ENCODE assay signal across 1 cellular context in the genomic region with DNA sequence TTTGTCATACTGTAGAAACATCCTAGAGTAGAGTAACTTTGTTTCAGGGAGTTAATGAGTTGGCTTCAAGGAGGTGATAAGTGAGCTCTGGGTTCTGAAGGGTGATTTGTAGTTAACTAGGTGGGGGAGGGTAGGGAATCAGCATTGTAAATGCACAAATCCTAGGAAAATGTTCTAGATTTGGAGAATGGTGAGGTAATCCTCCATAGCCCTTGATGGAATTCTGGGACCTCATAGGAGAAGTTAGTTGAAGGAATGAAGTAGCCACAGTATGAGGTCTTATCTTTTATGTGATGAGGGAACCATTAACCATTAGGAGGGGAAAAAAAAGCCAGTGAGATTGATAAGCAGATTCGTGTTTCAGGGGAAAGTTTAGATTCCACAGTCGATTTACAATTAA.
A peak's percentile ranks its signal among the peaks of the same experiment; 100 is the strongest.
TF ChIP-seq lines count a peak whose summit lies in the region.

No MANE protein-coding gene starts in this region.

TF ChIP-seq in HEK293, 187 proteins besides CTCF, POLR2A, EP300 and RAD21 (continued from another document):
- TF ChIP-seq ATF2 (tag by site-specific recombination; IDR thresholded peaks at IDR 0.05; ENCODE audit: low read depth) (peak; percentile 83; the same call in 1 of the 2 replicates), ZNF112 (tag by site-specific recombination; IDR thresholded peaks at IDR 0.05) (no peak), ZNF223 (tag by site-specific recombination; IDR thresholded peaks at IDR 0.05) (no peak), ZSCAN30 (tag by site-specific recombination; IDR thresholded peaks at IDR 0.05) (peak; percentile 38; the same call in 1 of the 2 replicates), ZNF2 (tag by site-specific recombination; IDR thresholded peaks at IDR 0.05) (no peak), ZNF394 (tag by site-specific recombination; IDR thresholded peaks at IDR 0.05; ENCODE audit: borderline replicate concordance) (0 out of 2 replicates have a peak, but pooled peaks have one; percentile 18), KLF7 (tag by site-specific recombination; IDR thresholded peaks at IDR 0.05; ENCODE audit: borderline replicate concordance) (no peak), ZNF548 (tag by site-specific recombination; IDR thresholded peaks at IDR 0.05) (no peak), EGR2 (tag by site-specific recombination; IDR thresholded peaks at IDR 0.05; ENCODE audit: low read depth) (no peak), MZF1 (tag by site-specific recombination; IDR thresholded peaks at IDR 0.05; ENCODE audit: borderline replicate concordance) (0 out of 2 replicates have a peak, but pooled peaks have one; percentile 15), ZNF416 (tag by site-specific recombination; IDR thresholded peaks at IDR 0.05) (no peak), ZNF629 (tag by site-specific recombination; IDR thresholded peaks at IDR 0.05) (peak; percentile 56), ZNF121 (tag by site-specific recombination; IDR thresholded peaks at IDR 0.05) (no peak), ZNF768 (tag by site-specific recombination; IDR thresholded peaks at IDR 0.05) (no peak), ZXDB (tag by site-specific recombination; IDR thresholded peaks at IDR 0.05) (peak; percentile 68; the same call in 1 of the 2 replicates), SCRT2 (tag by site-specific recombination; IDR thresholded peaks at IDR 0.05) (no peak), ZNF843 (tag by site-specific recombination; IDR thresholded peaks at IDR 0.05) (peak; percentile 56), ZNF558 (tag by site-specific recombination; IDR thresholded peaks at IDR 0.05) (no peak), REST (tag by site-specific recombination; IDR thresholded peaks at IDR 0.05) (no peak), ZNF362 (tag by site-specific recombination; IDR thresholded peaks at IDR 0.05) (no peak), ZFP3 (tag by site-specific recombination; IDR thresholded peaks at IDR 0.05; ENCODE audit: low read depth) (no peak), SETDB1 (IDR thresholded peaks at IDR 0.05; ENCODE audit: insufficient read length, low read length) (no peak), IKZF3 (tag by site-specific recombination; IDR thresholded peaks at IDR 0.05) (peak; percentile 86), ZNF302 (tag by site-specific recombination; IDR thresholded peaks at IDR 0.05; ENCODE audit: low read depth) (no peak), ZNF341 (tag by site-specific recombination; IDR thresholded peaks at IDR 0.05; ENCODE audit: low read depth) (no peak), ZNF488 (tag by site-specific recombination; IDR thresholded peaks at IDR 0.05) (no peak), ZIC2 (tag by site-specific recombination; IDR thresholded peaks at IDR 0.05) (peak; percentile 11; the same call in 1 of the 2 replicates), ZSCAN5A (tag by site-specific recombination; IDR thresholded peaks at IDR 0.05) (no peak), ZNF202 (tag by site-specific recombination; IDR thresholded peaks at IDR 0.05; ENCODE audit: borderline replicate concordance) (no peak), ZNF10 (tag by site-specific recombination; IDR thresholded peaks at IDR 0.05) (0 out of 2 replicates have a peak, but pooled peaks have one; percentile 52), KLF8 (tag by site-specific recombination; IDR thresholded peaks at IDR 0.05) (no peak), OSR2 (tag by site-specific recombination; IDR thresholded peaks at IDR 0.05) (peak; percentile 48; the same call in 1 of the 2 replicates), FEZF1 (tag by site-specific recombination; IDR thresholded peaks at IDR 0.05) (0 out of 2 replicates have a peak, but pooled peaks have one; percentile 42), ZNF354C (tag by site-specific recombination; IDR thresholded peaks at IDR 0.05; ENCODE audit: borderline replicate concordance, low read depth) (no peak), ZBTB20 (tag by site-specific recombination; IDR thresholded peaks at IDR 0.05) (peak; percentile 70), ZNF544 (tag by site-specific recombination; IDR thresholded peaks at IDR 0.05) (no peak), ZNF580 (tag by site-specific recombination; IDR thresholded peaks at IDR 0.05) (0 out of 2 replicates have a peak, but pooled peaks have one; percentile 40)
- TF ChIP-seq, protein P1, sequence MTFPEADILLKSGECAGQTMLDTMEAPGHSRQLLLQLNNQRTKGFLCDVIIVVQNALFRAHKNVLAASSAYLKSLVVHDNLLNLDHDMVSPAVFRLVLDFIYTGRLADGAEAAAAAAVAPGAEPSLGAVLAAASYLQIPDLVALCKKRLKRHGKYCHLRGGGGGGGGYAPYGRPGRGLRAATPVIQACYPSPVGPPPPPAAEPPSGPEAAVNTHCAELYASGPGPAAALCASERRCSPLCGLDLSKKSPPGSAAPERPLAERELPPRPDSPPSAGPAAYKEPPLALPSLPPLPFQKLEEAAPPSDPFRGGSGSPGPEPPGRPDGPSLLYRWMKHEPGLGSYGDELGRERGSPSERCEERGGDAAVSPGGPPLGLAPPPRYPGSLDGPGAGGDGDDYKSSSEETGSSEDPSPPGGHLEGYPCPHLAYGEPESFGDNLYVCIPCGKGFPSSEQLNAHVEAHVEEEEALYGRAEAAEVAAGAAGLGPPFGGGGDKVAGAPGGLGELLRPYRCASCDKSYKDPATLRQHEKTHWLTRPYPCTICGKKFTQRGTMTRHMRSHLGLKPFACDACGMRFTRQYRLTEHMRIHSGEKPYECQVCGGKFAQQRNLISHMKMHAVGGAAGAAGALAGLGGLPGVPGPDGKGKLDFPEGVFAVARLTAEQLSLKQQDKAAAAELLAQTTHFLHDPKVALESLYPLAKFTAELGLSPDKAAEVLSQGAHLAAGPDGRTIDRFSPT (tag by site-specific recombination; IDR thresholded peaks at IDR 0.05): peak; percentile 48; the same call in 1 of the 2 replicates
- TF ChIP-seq, protein P2, sequence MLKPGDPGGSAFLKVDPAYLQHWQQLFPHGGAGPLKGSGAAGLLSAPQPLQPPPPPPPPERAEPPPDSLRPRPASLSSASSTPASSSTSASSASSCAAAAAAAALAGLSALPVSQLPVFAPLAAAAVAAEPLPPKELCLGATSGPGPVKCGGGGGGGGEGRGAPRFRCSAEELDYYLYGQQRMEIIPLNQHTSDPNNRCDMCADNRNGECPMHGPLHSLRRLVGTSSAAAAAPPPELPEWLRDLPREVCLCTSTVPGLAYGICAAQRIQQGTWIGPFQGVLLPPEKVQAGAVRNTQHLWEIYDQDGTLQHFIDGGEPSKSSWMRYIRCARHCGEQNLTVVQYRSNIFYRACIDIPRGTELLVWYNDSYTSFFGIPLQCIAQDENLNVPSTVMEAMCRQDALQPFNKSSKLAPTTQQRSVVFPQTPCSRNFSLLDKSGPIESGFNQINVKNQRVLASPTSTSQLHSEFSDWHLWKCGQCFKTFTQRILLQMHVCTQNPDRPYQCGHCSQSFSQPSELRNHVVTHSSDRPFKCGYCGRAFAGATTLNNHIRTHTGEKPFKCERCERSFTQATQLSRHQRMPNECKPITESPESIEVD (tag by site-specific recombination; IDR thresholded peaks at IDR 0.05): peak; percentile 86
TF ChIP-seq in HEK293: peak in this region for 18.
